Comparison of ENCODE assay signal across 10 cellular contexts in genomic region chr16:14378131-14378551, GRCh38.
DNase-seq lines count a peak whose midpoint lies in the region; FAIRE-seq and TF ChIP-seq lines count a peak whose summit lies in the region.
"Had no signal": no experiment of that assay in that cellular context is flagged by ENCODE, and none has a peak within 500 bp of the region (broad histone marks: within the 10 kb centered on the region; RNA-seq: fewer than 3 reads in every experiment).

No MANE protein-coding gene starts in this region.

- H3K27ac ChIP-seq in SK-N-SH (ENCODE audit: low read depth in 2 of 2, low read length in 1 of 2) = peak overlapping the region; percentile 66 to 70; a peak in 3 of 4 replicates

- TF ChIP-seq EP300 in SK-N-SH (IDR thresholded peaks at IDR 0.05; ENCODE audit: borderline replicate concordance in 1 of 2, low read depth in 1 of 2, low read length in 1 of 2) = 0 out of 4 replicates have a peak, but pooled peaks of 1 of the 2 experiments have one; percentile 22

- no peak for TF ChIP-seq RAD21 in SK-N-SH (IDR thresholded peaks at IDR 0.05; ENCODE audit: low read length)

- H3K9me3 ChIP-seq in SK-N-SH = no peaks in the 10 kb centered on the region

- H3K9me2 ChIP-seq in SK-N-SH = no peaks in the 10 kb centered on the region

- DNase-seq in AG09319 (ENCODE audit: extremely low read depth, low read depth) (peak; percentile 90), HFF-Myc (ENCODE audit: extremely low read depth, low read depth) (peak; percentile 88), SK-N-SH (no peak), hepatic stellate cell (ENCODE audit: low spot score) (peak; percentile 44), NK-92 (lab: John Stamatoyannopoulos, UW; ENCODE audit: unreplicated experiment) (no peak), kidney glomerular epithelial cell (lab: John Stamatoyannopoulos, UW) (no peak), GM10248 (ENCODE audit: extremely low spot score) (no peak), D721Med (ENCODE audit: insufficient read length, low spot score) (no peak)
- DNase-seq: immature natural killer cell had no signal

- H3F3A ChIP-seq in SK-N-SH (replicated peaks; ENCODE audit: insufficient read depth) = peaks cover 7% of the 10 kb centered on the region

- WGBS in SK-N-SH (ENCODE audit: low lambda C conversion rate) = 17% methylated on average over 4 of the region's 4 CpGs

- TF ChIP-seq CTCF in AG09319 (IDR thresholded peaks at IDR 0.05; ENCODE audit: low read depth, low read length) (no peak), HFF-Myc (IDR thresholded peaks at IDR 0.05; ENCODE audit: low read depth, low read length, missing control alignments) (no peak), SK-N-SH (IDR thresholded peaks at IDR 0.05) (no peak), GM10248 (IDR thresholded peaks at IDR 0.05; ENCODE audit: control extremely low read depth, extremely low read depth, low read depth, missing control alignments) (no peak), D721Med (IDR thresholded peaks at IDR 0.05; ENCODE audit: insufficient read depth, missing control alignments) (no peak)

- H3K9ac ChIP-seq in SK-N-SH = no peak overlapping the region

- peaks cover 3 to 4% of the 10 kb centered on the region in 2 experiments; a peak in 2 of 4 replicates for H3K4me1 ChIP-seq in SK-N-SH (ENCODE audit: control insufficient read depth in 1 of 2, insufficient read depth in 2 of 2, low read depth in 1 of 2, low read length in 1 of 2)

- CTCF ChIA-PET in SK-N-SH (lab: Yijun Ruan, JAX) (no interaction called here), GM10248 (lab: Yijun Ruan, JAX) (interaction anchor here (1.4 kb wide), 1 partner anchor 10 kb away, joined by 5 read pairs; no protein-coding TSS in a partner anchor)

- FAIRE-seq in D721Med (lab: Jason Lieb, UNC) = no peak
- FAIRE-seq: GM18507 had no signal

- H4K20me1 ChIP-seq in SK-N-SH (ENCODE audit: insufficient read depth) = no peaks in the 10 kb centered on the region

- H3K4me3 ChIP-seq in HFF-Myc (replicated peaks; ENCODE audit: low read depth, low read length) (no peak overlapping the region), SK-N-SH (ENCODE audit: low read depth in 2 of 2, low read length in 1 of 2) (no peak overlapping the region)

- POLR2A ChIA-PET in SK-N-SH (lab: Yijun Ruan, JAX) = no interaction called here
- POLR2A ChIA-PET in GM10248 (lab: Yijun Ruan, JAX) = no interaction called here

- H3K4me2 ChIP-seq in SK-N-SH = no peak overlapping the region

- no peaks in the 10 kb centered on the region for H3K27me3 ChIP-seq in SK-N-SH (ENCODE audit: insufficient read depth)

- H3K36me3 ChIP-seq in SK-N-SH (replicated peaks in 1 of 2; ENCODE audit: control insufficient read depth in 1 of 2, insufficient read depth in 2 of 2, low read length in 1 of 2) = no peaks in the 10 kb centered on the region

- no peaks in the 10 kb centered on the region for H3K79me2 ChIP-seq in SK-N-SH (ENCODE audit: insufficient read depth)

- no peak overlapping the region for H2AFZ ChIP-seq in SK-N-SH (ENCODE audit: low read depth)

TF ChIP-seq in SK-N-SH, 30 proteins besides CTCF, POLR2A, EP300 and RAD21:
- TF ChIP-seq POLR2AphosphoS5 (IDR thresholded peaks at IDR 0.05; ENCODE audit: low read depth, low read length) = peak; percentile 33; the same call in 1 of the 2 replicates
- no peak for TF ChIP-seq TAF1 (IDR thresholded peaks at IDR 0.05; ENCODE audit: borderline replicate concordance, low read depth, low read length)
- TF ChIP-seq FOSL2 (IDR thresholded peaks at IDR 0.05; ENCODE audit: borderline replicate concordance, low read depth) = peak; percentile 39; the same call in 1 of the 2 replicates
- TF ChIP-seq, protein P1, sequence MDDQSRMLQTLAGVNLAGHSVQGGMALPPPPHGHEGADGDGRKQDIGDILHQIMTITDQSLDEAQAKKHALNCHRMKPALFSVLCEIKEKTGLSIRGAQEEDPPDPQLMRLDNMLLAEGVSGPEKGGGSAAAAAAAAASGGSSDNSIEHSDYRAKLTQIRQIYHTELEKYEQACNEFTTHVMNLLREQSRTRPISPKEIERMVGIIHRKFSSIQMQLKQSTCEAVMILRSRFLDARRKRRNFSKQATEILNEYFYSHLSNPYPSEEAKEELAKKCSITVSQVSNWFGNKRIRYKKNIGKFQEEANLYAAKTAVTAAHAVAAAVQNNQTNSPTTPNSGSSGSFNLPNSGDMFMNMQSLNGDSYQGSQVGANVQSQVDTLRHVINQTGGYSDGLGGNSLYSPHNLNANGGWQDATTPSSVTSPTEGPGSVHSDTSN (IDR thresholded peaks at IDR 0.05) = peak; percentile 78
- peak; percentile 43; the same call in 1 of the 2 replicates for TF ChIP-seq JUND (IDR thresholded peaks at IDR 0.05)
- TF ChIP-seq, protein P2, sequence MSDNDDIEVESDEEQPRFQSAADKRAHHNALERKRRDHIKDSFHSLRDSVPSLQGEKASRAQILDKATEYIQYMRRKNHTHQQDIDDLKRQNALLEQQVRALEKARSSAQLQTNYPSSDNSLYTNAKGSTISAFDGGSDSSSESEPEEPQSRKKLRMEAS (IDR thresholded peaks at IDR 0.05; ENCODE audit: low read depth) = peak; percentile 36; the same call in 1 of the 2 replicates
- peak; percentile 54; the same call in 1 of the 2 replicates for TF ChIP-seq RXRA (IDR thresholded peaks at IDR 0.05; ENCODE audit: borderline replicate concordance, low read depth)
- peak; percentile 10; the same call in 1 of the 2 replicates for TF ChIP-seq ELF1 (IDR thresholded peaks at IDR 0.05)
- peak; percentile 81 for TF ChIP-seq TCF12 (IDR thresholded peaks at IDR 0.05)
- no peak for TF ChIP-seq NFIC (IDR thresholded peaks at IDR 0.05; ENCODE audit: borderline replicate concordance)
- no peak for TF ChIP-seq RCOR1 (IDR thresholded peaks at IDR 0.05; ENCODE audit: low read length)

Comparison
In these comparisons a context has a peak if more than half of its experiments do, and no peak if none do; other contexts are left out.
1. DNase-seq: peak in AG09319 (single experiment), HFF-Myc (single experiment) and hepatic stellate cell (single experiment); none in SK-N-SH (single experiment), NK-92 (single experiment), kidney glomerular epithelial cell (single experiment), GM10248 (single experiment) and D721Med (single experiment).